8 cellular contexts compared by ENCODE assay signal in genomic region chr6:138970856-138971425, GRCh38. TPM values are rescaled to one million over a fixed set of nuclear protein-coding genes. Genes with fewer than 3 reads are reported as not detected.
DNase-seq lines count a peak whose midpoint lies in the region; ATAC-seq and TF ChIP-seq lines count a peak whose summit lies in the region.

No MANE protein-coding gene starts in this region.

- H3K4me1 Mint-ChIP-seq in activated CD8-positive, alpha-beta T cell treated with anti-CD3 and anti-CD28 coated beads for 36 hours (ENCODE audit: low read depth), result peaks cover 70% of the 10 kb centered on the region
- H3K4me1 Mint-ChIP-seq in activated CD8-positive, alpha-beta T cell treated with anti-CD3 and anti-CD28 coated beads, Interleukin-2, amount 10 ng/mL, durations not matched to agents 7 days and 5 days (ENCODE audit: low read depth), result peaks cover 24% of the 10 kb centered on the region

- DNase-seq in activated CD8-positive, alpha-beta T cell treated with anti-CD3 and anti-CD28 coated beads for 36 hours, result peak; percentile 52
- DNase-seq in activated CD8-positive, alpha-beta T cell treated with anti-CD3 and anti-CD28 coated beads, Interleukin-2, amount 10 ng/mL, durations not matched to agents 7 days and 5 days, result no peak
- DNase-seq in SK-N-MC (ENCODE audit: low read depth, low spot score) (no peak), GM13976 (ENCODE audit: low spot score) (no peak), thyroid gland (no peak)
- DNase-seq in stimulated activated CD8-positive, alpha-beta memory T cell treated with anti-CD3 and anti-CD28 coated beads, Interleukin-4, amount 100 ng/mL, for 48 hours, result peak; percentile 41

- POLR2A ChIA-PET in activated CD8-positive, alpha-beta T cell treated with anti-CD3 and anti-CD28 coated beads for 36 hours (lab: Charles Lee), result interaction anchor here (1.1 kb wide), 1 partner anchor 14 kb away, joined by 3 read pairs; no protein-coding TSS in a partner anchor
- POLR2A ChIA-PET in activated CD8-positive, alpha-beta T cell treated with anti-CD3 and anti-CD28 coated beads, Interleukin-2, amount 10 ng/mL, durations not matched to agents 7 days and 5 days (lab: Charles Lee), result no interaction called here

- WGBS in gastroesophageal sphincter (ENCODE audit: low coverage in 1 of 2), 2 donors, result 15 to 17% methylated on average over 1 of the region's 1 CpG
- 17 to 86% methylated on average over 1 of the region's 1 CpG for WGBS in thyroid gland, 2 donors

- no peak for TF ChIP-seq EP300 in gastroesophageal sphincter (IDR thresholded peaks at IDR 0.05)

- no peak overlapping the region for H3K9ac ChIP-seq in SK-N-MC (ENCODE audit: insufficient read length)

- intact Hi-C loops in activated CD8-positive, alpha-beta T cell treated with anti-CD3 and anti-CD28 coated beads for 36 hours (cut with micrococcal nuclease), result no loop called here
- intact Hi-C loops in thyroid gland (cut with DNase I), result no loop called here

- H3K4me3 ChIP-seq in SK-N-MC (peak overlapping the region; percentile 59; the same call in 1 of the 2 replicates), gastroesophageal sphincter (no peak overlapping the region), thyroid gland (replicated peaks in 1 of 3) (no peak overlapping the region)

- no peaks in the 10 kb centered on the region for H3K27me3 ChIP-seq in gastroesophageal sphincter
- no peaks in the 10 kb centered on the region for H3K27me3 ChIP-seq in thyroid gland

- H3K36me3 Mint-ChIP-seq in activated CD8-positive, alpha-beta T cell treated with anti-CD3 and anti-CD28 coated beads for 36 hours (ENCODE audit: low read depth), result peaks cover 6% of the 10 kb centered on the region
- H3K36me3 Mint-ChIP-seq in activated CD8-positive, alpha-beta T cell treated with anti-CD3 and anti-CD28 coated beads, Interleukin-2, amount 10 ng/mL, durations not matched to agents 7 days and 5 days (ENCODE audit: low read depth), result peaks cover 5% of the 10 kb centered on the region

- H3K9me3 ChIP-seq in SK-N-MC (ENCODE audit: low read depth, low read length) (no peaks in the 10 kb centered on the region), gastroesophageal sphincter (no peaks in the 10 kb centered on the region), thyroid gland (no peaks in the 10 kb centered on the region)

- no peak overlapping the region for H3K4me3 Mint-ChIP-seq in activated CD8-positive, alpha-beta T cell treated with anti-CD3 and anti-CD28 coated beads for 36 hours
- H3K4me3 Mint-ChIP-seq in activated CD8-positive, alpha-beta T cell treated with anti-CD3 and anti-CD28 coated beads, Interleukin-2, amount 10 ng/mL, durations not matched to agents 7 days and 5 days, result no peak overlapping the region

- H3K27ac Mint-ChIP-seq in activated CD8-positive, alpha-beta T cell treated with anti-CD3 and anti-CD28 coated beads for 36 hours, result no peak overlapping the region
- no peak overlapping the region for H3K27ac Mint-ChIP-seq in activated CD8-positive, alpha-beta T cell treated with anti-CD3 and anti-CD28 coated beads, Interleukin-2, amount 10 ng/mL, durations not matched to agents 7 days and 5 days

- ATAC-seq in activated CD8-positive, alpha-beta T cell treated with anti-CD3 and anti-CD28 coated beads for 36 hours, result peak; percentile 96
- no peak for ATAC-seq in activated CD8-positive, alpha-beta T cell treated with anti-CD3 and anti-CD28 coated beads, Interleukin-2, amount 10 ng/mL, durations not matched to agents 7 days and 5 days
- peak; percentile 69 for ATAC-seq in gastroesophageal sphincter
- no peak for ATAC-seq in GM19328 (IDR thresholded peaks at IDR 0.05; ENCODE audit: unreplicated experiment)

- TF ChIP-seq POLR2A in gastroesophageal sphincter (IDR thresholded peaks at IDR 0.05) (no peak), thyroid gland (IDR thresholded peaks at IDR 0.05) (no peak)

- in situ Hi-C loops in GM13976 (cut with MboI; ENCODE audit: low sequenced_read_pairs, unreplicated experiment), result no loop called here

- H3K27ac ChIP-seq in SK-N-MC, result peak overlapping the region; percentile 69; the same call in 1 of the 2 replicates
- peak overlapping the region in 3 of 4 donors; percentile 19 to 57 (median 52) for H3K27ac ChIP-seq in gastroesophageal sphincter
- no peak overlapping the region for H3K27ac ChIP-seq in thyroid gland

- TF ChIP-seq CTCF in activated CD8-positive, alpha-beta T cell treated with anti-CD3 and anti-CD28 coated beads for 36 hours (IDR thresholded peaks at IDR 0.05), result no peak
- TF ChIP-seq CTCF in gastroesophageal sphincter (IDR thresholded peaks at IDR 0.05), result no peak
- TF ChIP-seq CTCF in GM13976 (IDR thresholded peaks at IDR 0.05; ENCODE audit: borderline replicate concordance, control extremely low read depth, extremely low read depth, insufficient read depth, missing control alignments), result no peak
- no peak for TF ChIP-seq CTCF in thyroid gland (IDR thresholded peaks at IDR 0.05)

- H3K9me3 Mint-ChIP-seq in activated CD8-positive, alpha-beta T cell treated with anti-CD3 and anti-CD28 coated beads for 36 hours, result no peaks in the 10 kb centered on the region
- no peaks in the 10 kb centered on the region for H3K9me3 Mint-ChIP-seq in activated CD8-positive, alpha-beta T cell treated with anti-CD3 and anti-CD28 coated beads, Interleukin-2, amount 10 ng/mL, durations not matched to agents 7 days and 5 days (ENCODE audit: insufficient read depth)

- CTCF ChIA-PET in activated CD8-positive, alpha-beta T cell treated with anti-CD3 and anti-CD28 coated beads for 36 hours (lab: Charles Lee), result interaction anchor here (1.1 to 1.5 kb wide), 4 partner anchors 8 to 18 kb away, joined by 3 to 5 read pairs (median 4); partner anchors contain the start of gene REPS1
- CTCF ChIA-PET in activated CD8-positive, alpha-beta T cell treated with anti-CD3 and anti-CD28 coated beads, Interleukin-2, amount 10 ng/mL, durations not matched to agents 7 days and 5 days (lab: Charles Lee), result interaction anchor here (0.7 to 1.4 kb wide), 4 partner anchors 10 to 18 kb away, joined by 3 read pairs; no protein-coding TSS in a partner anchor

- H3K27me3 Mint-ChIP-seq in activated CD8-positive, alpha-beta T cell treated with anti-CD3 and anti-CD28 coated beads for 36 hours, result no peaks in the 10 kb centered on the region
- H3K27me3 Mint-ChIP-seq in activated CD8-positive, alpha-beta T cell treated with anti-CD3 and anti-CD28 coated beads, Interleukin-2, amount 10 ng/mL, durations not matched to agents 7 days and 5 days (ENCODE audit: low read depth), result no peaks in the 10 kb centered on the region

- H3K4me1 ChIP-seq in gastroesophageal sphincter (peaks cover 24 to 72% (median 31%) of the 10 kb centered on the region in 3 donors), thyroid gland (peaks cover 15 to 35% of the 10 kb centered on the region in 2 donors)

- H3K36me3 ChIP-seq in SK-N-MC (ENCODE audit: insufficient read depth, low read length) (no peaks in the 10 kb centered on the region), gastroesophageal sphincter (no peaks in the 10 kb centered on the region), thyroid gland (no peaks in the 10 kb centered on the region)

RNA-seq across cellular contexts. Expression of gene REPS1, which starts 17.1 kb away (rescaled TPM):
- 10 to 100 TPM; 44.9 to 46.6 TPM for total RNA-seq in activated CD8-positive, alpha-beta T cell treated with anti-CD3 and anti-CD28 coated beads for 36 hours
- total RNA-seq in activated CD8-positive, alpha-beta T cell treated with anti-CD3 and anti-CD28 coated beads, Interleukin-2, amount 10 ng/mL, durations not matched to agents 7 days and 5 days, result 10 to 100 TPM; 39.2 to 45.2 TPM
- total RNA-seq in gastroesophageal sphincter (10 to 100 TPM; 26.7 to 42.6 (median 29.3) TPM), thyroid gland (10 to 100 TPM; 51.5 to 93.9 (median 66.1) TPM)

RNA-seq across cellular contexts. Expression of gene ABRACL, which starts 57.6 kb away (rescaled TPM):
- total RNA-seq in activated CD8-positive, alpha-beta T cell treated with anti-CD3 and anti-CD28 coated beads for 36 hours, result 100 to 1,000 TPM; 147 to 155 TPM
- 100 to 1,000 TPM; 124 to 134 TPM for total RNA-seq in activated CD8-positive, alpha-beta T cell treated with anti-CD3 and anti-CD28 coated beads, Interleukin-2, amount 10 ng/mL, durations not matched to agents 7 days and 5 days
- 10 to 100 TPM in 1 of 4 donors, 1 to 10 TPM in 2, under 1 TPM in 1; 0.78 to 11.9 (median 8.4) TPM for total RNA-seq in gastroesophageal sphincter
- 10 to 100 TPM; 15.9 to 37.2 (median 27.5) TPM for total RNA-seq in thyroid gland

Comparison
In these comparisons a context has a peak if more than half of its experiments do, and no peak if none do; other contexts are left out.
1. ATAC-seq: peak in activated CD8-positive, alpha-beta T cell treated with anti-CD3 and anti-CD28 coated beads for 36 hours (single experiment) and gastroesophageal sphincter (single experiment); none in activated CD8-positive, alpha-beta T cell treated with anti-CD3 and anti-CD28 coated beads, Interleukin-2, amount 10 ng/mL, durations not matched to agents 7 days and 5 days (single experiment) and GM19328 (single experiment).
2. DNase-seq: peak in activated CD8-positive, alpha-beta T cell treated with anti-CD3 and anti-CD28 coated beads for 36 hours (single experiment) and stimulated activated CD8-positive, alpha-beta memory T cell treated with anti-CD3 and anti-CD28 coated beads, Interleukin-4, amount 100 ng/mL, for 48 hours (single experiment); none in activated CD8-positive, alpha-beta T cell treated with anti-CD3 and anti-CD28 coated beads, Interleukin-2, amount 10 ng/mL, durations not matched to agents 7 days and 5 days (single experiment), SK-N-MC (single experiment), GM13976 (single experiment) and thyroid gland (0 of 2).
3. H3K27ac ChIP-seq: peak in SK-N-MC (single experiment) and gastroesophageal sphincter (3 of 4); none in thyroid gland (0 of 3).